Comparison of ENCODE assay signal across 14 cellular contexts in genomic region chr13:111210945-111211469, GRCh38.
A peak's percentile ranks its signal among the peaks of the same experiment; 100 is the strongest.
DNase-seq lines count a peak whose midpoint lies in the region; ATAC-seq and TF ChIP-seq lines count a peak whose summit lies in the region.
"Had no signal": no experiment of that assay in that cellular context is flagged by ENCODE, and none has a peak within 500 bp of the region (broad histone marks: within the 10 kb centered on the region; RNA-seq: fewer than 3 reads in every experiment).

No MANE protein-coding gene starts in this region.

- H3K79me2 ChIP-seq in SK-N-SH (ENCODE audit: insufficient read depth) = peaks cover 89% of the 10 kb centered on the region

- intact Hi-C loops in CD4-positive, alpha-beta T cell (cut with DNase I, micrococcal nuclease) = loop anchor here in 1 of 2 experiments (10.0 kb wide), 1 partner anchor 296 kb away; the partner anchor contains the start of gene ANKRD10

- no peak overlapping the region; the same call in 1 of the 2 replicates for H3K4me2 ChIP-seq in SK-N-SH

- WGBS in SK-N-SH (ENCODE audit: low lambda C conversion rate) = 87% methylated on average over 8 of the region's 8 CpGs

- H3K4me3 ChIP-seq in SK-N-SH (ENCODE audit: low read depth in 2 of 2, low read length in 1 of 2) (no peak overlapping the region), fibroblast of villous mesenchyme (ENCODE audit: low read depth, low read length) (peak overlapping the region; percentile 42), rectal smooth muscle tissue (ENCODE audit: low read length) (peak overlapping the region; percentile 23)

- H3K9me2 ChIP-seq in SK-N-SH = no peaks in the 10 kb centered on the region

- no peak overlapping the region for H3K4me3 Mint-ChIP-seq in CD4-positive, alpha-beta T cell

- H3K9me3 Mint-ChIP-seq in CD4-positive, alpha-beta T cell = no peaks in the 10 kb centered on the region

- CTCF ChIA-PET in CD4-positive, alpha-beta T cell (lab: Charles Lee) = interaction anchor here (0.8 to 1.8 kb wide), 2 partner anchors 22 to 143 kb away, joined by 3 to 6 read pairs; no protein-coding TSS in a partner anchor
- CTCF ChIA-PET in SK-N-SH (lab: Yijun Ruan, JAX) = interaction anchor here (0.6 to 1.4 kb wide), 5 partner anchors 9 to 878 kb away, joined by 3 to 4 read pairs (median 3); no protein-coding TSS in a partner anchor

- no peaks in the 10 kb centered on the region for H3K27me3 ChIP-seq in CD4-positive, alpha-beta T cell (ENCODE audit: control insufficient read depth, insufficient read depth, low read length)
- H3K27me3 ChIP-seq in SK-N-SH (ENCODE audit: insufficient read depth) (no peaks in the 10 kb centered on the region), rectal smooth muscle tissue (ENCODE audit: control insufficient read depth, insufficient read depth, low read length) (no peaks in the 10 kb centered on the region)

- no peak for TF ChIP-seq CTCF in CD4-positive, alpha-beta T cell (IDR thresholded peaks at IDR 0.05)
- TF ChIP-seq CTCF in SK-N-SH (IDR thresholded peaks at IDR 0.05) (no peak), fibroblast of villous mesenchyme (IDR thresholded peaks at IDR 0.05; ENCODE audit: insufficient read depth, low read depth, low read length) (no peak)

- POLR2A ChIA-PET in CD4-positive, alpha-beta T cell (lab: Charles Lee) = interaction anchor here (0.8 kb wide), 1 partner anchor 21 kb away, joined by 3 read pairs; no protein-coding TSS in a partner anchor
- POLR2A ChIA-PET in SK-N-SH (lab: Yijun Ruan, JAX) = interaction anchor here (1.0 kb wide), 1 partner anchor 9 kb away, joined by 3 read pairs; no protein-coding TSS in a partner anchor

- TF ChIP-seq EP300 in SK-N-SH (IDR thresholded peaks at IDR 0.05; ENCODE audit: borderline replicate concordance in 1 of 2, low read depth in 1 of 2, low read length in 1 of 2) = no peak

- peak overlapping the region; percentile 13 for H3K27ac Mint-ChIP-seq in CD4-positive, alpha-beta T cell

- peaks cover 18 to 30% of the 10 kb centered on the region in 2 experiments; a peak in 3 of 4 replicates for H3K4me1 ChIP-seq in SK-N-SH (ENCODE audit: control insufficient read depth in 1 of 2, insufficient read depth in 2 of 2, low read depth in 1 of 2, low read length in 1 of 2)
- peaks cover 13% of the 10 kb centered on the region for H3K4me1 ChIP-seq in rectal smooth muscle tissue (ENCODE audit: control insufficient read depth, insufficient read depth, low read length)

- H2AFZ ChIP-seq in SK-N-SH (ENCODE audit: low read depth) = no peak overlapping the region

- H3K36me3 ChIP-seq in SK-N-SH (replicated peaks in 1 of 2; ENCODE audit: control insufficient read depth in 1 of 2, insufficient read depth in 2 of 2, low read length in 1 of 2) = peaks cover 0 to 4% of the 10 kb centered on the region in 2 experiments
- no peaks in the 10 kb centered on the region for H3K36me3 ChIP-seq in rectal smooth muscle tissue (ENCODE audit: control insufficient read depth, insufficient read depth, low read length)

- no peaks in the 10 kb centered on the region for H3K9me3 ChIP-seq in CD4-positive, alpha-beta T cell (ENCODE audit: control insufficient read depth, low read length)
- no peaks in the 10 kb centered on the region for H3K9me3 ChIP-seq in SK-N-SH

- peaks cover 82% of the 10 kb centered on the region for H3K4me1 Mint-ChIP-seq in CD4-positive, alpha-beta T cell (ENCODE audit: low read depth)

- H3K27ac ChIP-seq in CD4-positive, alpha-beta T cell (ENCODE audit: low read depth, low read length) = no peak overlapping the region
- H3K27ac ChIP-seq in SK-N-SH (ENCODE audit: low read depth in 2 of 2, low read length in 1 of 2) (peak overlapping the region; percentile 22 to 71; a peak in 3 of 4 replicates), rectal smooth muscle tissue (ENCODE audit: low read depth, low read length) (no peak overlapping the region)

- ATAC-seq in CD4-positive, alpha-beta T cell (ENCODE audit: poor library complexity) = no peak
- ATAC-seq in HG02973 (IDR thresholded peaks at IDR 0.05; ENCODE audit: unreplicated experiment) = no peak

- H3K27me3 Mint-ChIP-seq in CD4-positive, alpha-beta T cell = no peaks in the 10 kb centered on the region

- H3K9ac ChIP-seq in SK-N-SH = no peak overlapping the region
- H3K9ac ChIP-seq in rectal smooth muscle tissue (ENCODE audit: low read length) = no peak overlapping the region

- no peak for DNase-seq in CD4-positive, alpha-beta T cell
- DNase-seq in SK-N-SH = no peak
- DNase-seq in fibroblast of villous mesenchyme (ENCODE audit: low read depth) = peak; percentile 20
- DNase-seq in SW 1271 (lab: John Stamatoyannopoulos, UW) = no peak
- no peak for DNase-seq in NCI-H446 (lab: John Stamatoyannopoulos, UW)
- DNase-seq in DMS53 treated with DMSO at 0.1 percent for 48 hours (lab: John Stamatoyannopoulos, UW; ENCODE audit: unreplicated experiment) = no peak
- DNase-seq: activated CD4-positive, CD25-positive, alpha-beta regulatory T cell treated with anti-CD3 and anti-CD28 coated beads, Interleukin-2, amount 50 U/mL, for 72 hours; activated naive CD4-positive, alpha-beta T cell treated with Interleukin-2 at 50 U/mL for 16 hours; NCI-H345; SHP77; stimulated activated CD4-positive, alpha-beta T cell treated with anti-CD3 and anti-CD28 coated beads, Interleukin-15, amount 100 ng/mL, for 24 hours; stimulated activated naive CD4-positive, alpha-beta T cell treated with Interleukin-2 at 50 U/mL for 16 hours had no signal

- TF ChIP-seq RAD21 in SK-N-SH (IDR thresholded peaks at IDR 0.05; ENCODE audit: low read length) = no peak

- H3F3A ChIP-seq in SK-N-SH (replicated peaks; ENCODE audit: insufficient read depth) = no peaks in the 10 kb centered on the region

- H4K20me1 ChIP-seq in SK-N-SH (ENCODE audit: insufficient read depth) = peaks cover 47% of the 10 kb centered on the region

- peaks cover 25% of the 10 kb centered on the region for H3K36me3 Mint-ChIP-seq in CD4-positive, alpha-beta T cell (ENCODE audit: low read depth)

TF ChIP-seq in SK-N-SH, 30 proteins besides CTCF, POLR2A, EP300 and RAD21:
- no peak for TF ChIP-seq PBX3 (IDR thresholded peaks at IDR 0.05)
- TF ChIP-seq FOSL2 (IDR thresholded peaks at IDR 0.05; ENCODE audit: borderline replicate concordance, low read depth) = no peak
- no peak for TF ChIP-seq EZH2phosphoT487 (IDR thresholded peaks at IDR 0.05; ENCODE audit: borderline replicate concordance, low read depth)
- TF ChIP-seq IRF3 (IDR thresholded peaks at IDR 0.05; ENCODE audit: low read depth, low read length) = no peak
- TF ChIP-seq MEF2A (IDR thresholded peaks at IDR 0.05; ENCODE audit: borderline replicate concordance, low read depth) = no peak
- TF ChIP-seq REST (IDR thresholded peaks at IDR 0.05; ENCODE audit: low read depth, low read length) = no peak
- no peak for TF ChIP-seq TCF12 (IDR thresholded peaks at IDR 0.05)
- TF ChIP-seq FOXJ3 (CRISPR knock-in tag; IDR thresholded peaks at IDR 0.05) = no peak
- TF ChIP-seq JUND (IDR thresholded peaks at IDR 0.05) = no peak
- no peak for TF ChIP-seq RCOR1 (IDR thresholded peaks at IDR 0.05; ENCODE audit: low read length)
- TF ChIP-seq RXRA (IDR thresholded peaks at IDR 0.05; ENCODE audit: borderline replicate concordance, low read depth) = no peak
- no peak for TF ChIP-seq RFX5 (IDR thresholded peaks at IDR 0.05; ENCODE audit: low read length)
- TF ChIP-seq YY1 (IDR thresholded peaks at IDR 0.05; ENCODE audit: low read depth) = no peak
- no peak for TF ChIP-seq GATA2 (CRISPR knock-in tag; IDR thresholded peaks at IDR 0.05)

Comparison
In these comparisons a context has a peak if more than half of its experiments do, and no peak if none do; other contexts are left out.
1. H3K27ac ChIP-seq: peak in SK-N-SH (2 of 2); none in CD4-positive, alpha-beta T cell (single experiment) and rectal smooth muscle tissue (single experiment).
2. H3K4me3 ChIP-seq: peak in fibroblast of villous mesenchyme (single experiment) and rectal smooth muscle tissue (single experiment); none in SK-N-SH (0 of 2).